16 cellular contexts compared by ENCODE assay signal in the genomic region with DNA sequence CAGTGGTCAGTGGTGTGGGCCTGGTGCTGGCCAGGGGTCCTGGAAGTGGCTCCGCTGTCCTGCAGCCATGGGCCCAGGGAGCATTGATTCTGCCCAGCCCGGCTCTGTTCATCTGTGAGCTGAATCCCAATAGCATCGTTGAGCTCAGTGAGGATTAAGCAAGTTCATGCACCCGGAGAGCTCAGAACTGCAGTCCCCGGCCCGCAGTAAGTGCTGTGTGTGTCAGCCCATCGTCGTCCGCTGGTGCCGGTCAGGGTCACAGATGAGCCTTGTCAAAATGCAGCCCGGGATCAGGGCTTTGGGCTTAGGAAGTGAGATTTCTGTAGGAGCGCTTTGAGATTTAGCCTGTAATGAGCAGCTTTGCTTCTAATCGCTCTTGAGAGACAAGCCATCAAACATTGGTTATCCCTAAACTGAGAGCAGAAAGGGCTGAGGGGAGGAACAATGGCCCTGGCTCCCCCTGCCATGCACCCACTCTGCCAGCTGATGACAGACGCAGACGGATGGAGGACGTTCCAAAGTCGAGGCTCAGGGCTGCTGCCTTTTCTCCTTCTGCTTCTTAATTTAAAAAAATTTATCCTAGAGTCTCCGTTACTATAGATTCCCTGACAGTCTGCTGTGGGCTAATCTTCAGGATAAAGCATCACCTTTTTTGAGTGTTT.
"Had no signal": no experiment of that assay in that cellular context is flagged by ENCODE, and none has a peak within 500 bp of the region (broad histone marks: within the 10 kb centered on the region; RNA-seq: fewer than 3 reads in every experiment).

No MANE protein-coding gene starts in this region.

- H3K4me1 Mint-ChIP-seq: activated naive CD8-positive, alpha-beta T cell treated with anti-CD3 and anti-CD28 coated beads for 36 hours; activated T-helper 17 cell treated with anti-CD3 and anti-CD28 coated beads, Interleukin-2, amount 50 U/mL, for 72 hours; naive thymus-derived CD4-positive, alpha-beta T cell; stimulated activated memory B cell treated with anti-CD40 and anti-IgM and Interleukin-4, amounts not matched to agents 10 μg/mL and 1 μg/mL and 100 μg/mL, for 72 hours; T-cell had no signal

- H3K36me3 Mint-ChIP-seq: activated naive CD8-positive, alpha-beta T cell treated with anti-CD3 and anti-CD28 coated beads for 36 hours; stimulated activated memory B cell treated with anti-CD40 and anti-IgM and Interleukin-4, amounts not matched to agents 10 μg/mL and 1 μg/mL and 100 μg/mL, for 72 hours; T-cell had no signal

- H3K27me3 ChIP-seq: uterus had no signal

- H3K27ac Mint-ChIP-seq: activated naive CD8-positive, alpha-beta T cell treated with anti-CD3 and anti-CD28 coated beads for 36 hours; activated T-cell treated with anti-CD3 and anti-CD28 coated beads, Interleukin-2, amount 50 U/mL, for 24 hours; activated T-helper 17 cell treated with anti-CD3 and anti-CD28 coated beads, Interleukin-2, amount 50 U/mL, for 72 hours; naive thymus-derived CD4-positive, alpha-beta T cell; stimulated activated memory B cell treated with anti-CD40 and anti-IgM and Interleukin-4, amounts not matched to agents 10 μg/mL and 1 μg/mL and 100 μg/mL, for 72 hours; T-cell had no signal

- H3K4me3 ChIP-seq: heart right ventricle, lung, uterus had no signal

- DNase-seq: activated naive CD4-positive, alpha-beta T cell treated with Interleukin-2 at 50 U/mL for 16 hours; activated naive CD8-positive, alpha-beta T cell treated with anti-CD3 and anti-CD28 coated beads for 36 hours; activated T-cell treated with anti-CD3 and anti-CD28 coated beads, Interleukin-2, amount 50 U/mL, for 24 hours; heart right ventricle; islet precursor cell; naive thymus-derived CD4-positive, alpha-beta T cell; stimulated activated CD4-positive, alpha-beta T cell treated with anti-CD3 and anti-CD28 coated beads, Interleukin-2, amount 100 ng/mL, for 24 hours; T-cell; trophoblast cell had no signal

- H3K36me3 ChIP-seq: heart right ventricle, uterus had no signal

- H3K27ac ChIP-seq: heart right ventricle, uterus had no signal

- H3K9me3 Mint-ChIP-seq: activated T-cell treated with anti-CD3 and anti-CD28 coated beads, Interleukin-2, amount 50 U/mL, for 24 hours had no signal

- FAIRE-seq: endometrium, TTC549 had no signal

- ATAC-seq: activated T-helper 17 cell treated with anti-CD3 and anti-CD28 coated beads, Interleukin-2, amount 50 U/mL, for 72 hours; heart right ventricle; naive thymus-derived CD4-positive, alpha-beta T cell; stimulated activated memory B cell treated with anti-CD40 and anti-IgM and Interleukin-4, amounts not matched to agents 10 μg/mL and 1 μg/mL and 100 μg/mL, for 72 hours; T-cell had no signal

- H3K4me3 Mint-ChIP-seq: activated naive CD8-positive, alpha-beta T cell treated with anti-CD3 and anti-CD28 coated beads for 36 hours; activated T-cell treated with anti-CD3 and anti-CD28 coated beads, Interleukin-2, amount 50 U/mL, for 24 hours; activated T-helper 17 cell treated with anti-CD3 and anti-CD28 coated beads, Interleukin-2, amount 50 U/mL, for 72 hours; naive thymus-derived CD4-positive, alpha-beta T cell; neural crest cell; stimulated activated memory B cell treated with anti-CD40 and anti-IgM and Interleukin-4, amounts not matched to agents 10 μg/mL and 1 μg/mL and 100 μg/mL, for 72 hours; T-cell had no signal

- H3K9me3 ChIP-seq: uterus had no signal

- H3K4me1 ChIP-seq: heart right ventricle, uterus had no signal
